In the genomic region with DNA sequence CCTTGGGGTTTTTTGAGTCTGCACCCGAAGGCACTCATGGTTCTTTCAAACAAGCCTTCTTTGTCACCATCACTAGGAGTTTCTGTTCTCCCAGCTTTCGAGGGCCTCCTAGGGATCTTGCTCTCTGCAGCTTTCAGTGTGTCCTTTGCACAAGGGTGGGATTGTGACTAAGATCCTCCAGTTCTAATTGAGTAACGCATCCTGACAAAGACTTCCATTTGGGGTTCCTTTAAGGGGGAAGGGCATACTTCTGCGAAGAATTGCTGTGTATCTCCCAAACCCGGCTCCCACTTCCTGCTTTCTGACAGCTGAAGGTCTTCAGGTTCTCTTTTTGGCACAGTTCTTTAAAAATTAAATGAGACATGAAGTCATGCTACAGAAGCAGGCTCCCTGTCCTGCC, we compare ENCODE assay signal across 22 cellular contexts.
A peak's percentile ranks its signal among the peaks of the same experiment; 100 is the strongest.
DNase-seq lines count a peak whose midpoint lies in the region; ATAC-seq, FAIRE-seq and TF ChIP-seq lines count a peak whose summit lies in the region.
"Had no signal": no experiment of that assay in that cellular context is flagged by ENCODE, and none has a peak within 500 bp of the region (broad histone marks: within the 10 kb centered on the region; RNA-seq: fewer than 3 reads in every experiment).

No MANE protein-coding gene starts in this region.

- TF ChIP-seq CTCF in brain (conservative IDR thresholded peaks at IDR 0.05) (no peak), osteocyte (IDR thresholded peaks at IDR 0.05) (no peak)

- no peak for ATAC-seq in GM18520 (IDR thresholded peaks at IDR 0.05; ENCODE audit: unreplicated experiment)
- ATAC-seq: GM23338; naive thymus-derived CD8-positive, alpha-beta T cell had no signal

- H3K36me3 Mint-ChIP-seq in brain: peaks cover 18% of the 10 kb centered on the region
- peaks cover 15% of the 10 kb centered on the region for H3K36me3 Mint-ChIP-seq in osteocyte (ENCODE audit: unreplicated experiment)
- no peaks in the 10 kb centered on the region for H3K36me3 Mint-ChIP-seq in T-helper 2 cell treated with Interferon-gamma antibody and Interleukin-4, amounts not matched to agents 5 μg/mL and 100 μg/mL, for 36 hours (ENCODE audit: low read depth)
- H3K36me3 Mint-ChIP-seq: CD4-positive, alpha-beta memory T cell; naive thymus-derived CD8-positive, alpha-beta T cell had no signal

- H3K9me3 Mint-ChIP-seq in brain (no peaks in the 10 kb centered on the region), osteocyte (ENCODE audit: unreplicated experiment) (no peaks in the 10 kb centered on the region)
- H3K9me3 Mint-ChIP-seq in T-helper 2 cell treated with Interferon-gamma antibody and Interleukin-4, amounts not matched to agents 5 μg/mL and 100 μg/mL, for 36 hours: no peaks in the 10 kb centered on the region
- H3K9me3 Mint-ChIP-seq: activated B cell treated with CpG ODN at 0.5 μM for 24 hours; CD4-positive, alpha-beta memory T cell; GM23338; naive thymus-derived CD8-positive, alpha-beta T cell had no signal

- no peak for TF ChIP-seq POLR2A in GM12891 (IDR thresholded peaks at IDR 0.05; ENCODE audit: low read depth, low read length)

- H3K27ac Mint-ChIP-seq in brain (peak overlapping the region in 3 of 5 experiments; percentile 12 to 39 (median 38)), osteocyte (ENCODE audit: unreplicated experiment) (no peak overlapping the region)
- no peak overlapping the region for H3K27ac Mint-ChIP-seq in T-helper 2 cell treated with Interferon-gamma antibody and Interleukin-4, amounts not matched to agents 5 μg/mL and 100 μg/mL, for 36 hours
- H3K27ac Mint-ChIP-seq: activated B cell treated with CpG ODN at 0.5 μM for 24 hours; GM23338; naive thymus-derived CD8-positive, alpha-beta T cell had no signal

- no peak for FAIRE-seq in GM12891 (lab: Jason Lieb, UNC)
- FAIRE-seq: kidney, pancreas had no signal

- H3K27me3 Mint-ChIP-seq in brain: no peaks in the 10 kb centered on the region
- H3K27me3 Mint-ChIP-seq in osteocyte (ENCODE audit: unreplicated experiment): no peaks in the 10 kb centered on the region
- H3K27me3 Mint-ChIP-seq in T-helper 2 cell treated with Interferon-gamma antibody and Interleukin-4, amounts not matched to agents 5 μg/mL and 100 μg/mL, for 36 hours (ENCODE audit: low read depth): no peaks in the 10 kb centered on the region
- H3K27me3 Mint-ChIP-seq: activated B cell treated with CpG ODN at 0.5 μM for 24 hours had no signal

- H3K4me1 Mint-ChIP-seq in brain: peaks cover 56% of the 10 kb centered on the region
- peaks cover 20% of the 10 kb centered on the region for H3K4me1 Mint-ChIP-seq in osteocyte (ENCODE audit: unreplicated experiment)
- no peaks in the 10 kb centered on the region for H3K4me1 Mint-ChIP-seq in T-helper 2 cell treated with Interferon-gamma antibody and Interleukin-4, amounts not matched to agents 5 μg/mL and 100 μg/mL, for 36 hours (ENCODE audit: low read depth)
- H3K4me1 Mint-ChIP-seq: activated B cell treated with CpG ODN at 0.5 μM for 24 hours; CD4-positive, alpha-beta memory T cell; naive thymus-derived CD8-positive, alpha-beta T cell had no signal

- DNase-seq in GM12891 (ENCODE audit: insufficient read length, low spot score) (no peak), NOMO-1 treated with dmso at 0.1 percent for 144 hours (lab: John Stamatoyannopoulos, UW; ENCODE audit: unreplicated experiment) (peak; percentile 28), osteocyte (ENCODE audit: extremely low spot score, unreplicated experiment) (peak; percentile 46), germinal center (ENCODE audit: low spot score) (no peak)
- DNase-seq in T-helper 2 cell treated with Interferon-gamma antibody and Interleukin-4, amounts not matched to agents 5 μg/mL and 100 μg/mL, for 36 hours (ENCODE audit: low spot score): no peak
- DNase-seq: activated B cell treated with CpG ODN at 0.5 μM for 24 hours; activated CD4-positive, alpha-beta T cell treated with anti-CD3 and anti-CD28 coated beads, Interleukin-2, amount 50 U/mL, for 48 hours; CD4-positive, alpha-beta memory T cell; dermis blood vessel endothelial cell; DMS153; GF-D8; kidney; mesenchymal stem cell; naive thymus-derived CD8-positive, alpha-beta T cell; NCI-H187; NCI-H446; pancreas; SHP77 treated with DMSO at 0.1 percent for 48 hours; T-helper 2 cell had no signal

- H3K4me3 Mint-ChIP-seq in brain (no peak overlapping the region), osteocyte (ENCODE audit: unreplicated experiment) (no peak overlapping the region)
- H3K4me3 Mint-ChIP-seq in T-helper 2 cell treated with Interferon-gamma antibody and Interleukin-4, amounts not matched to agents 5 μg/mL and 100 μg/mL, for 36 hours: no peak overlapping the region
- H3K4me3 Mint-ChIP-seq: activated B cell treated with CpG ODN at 0.5 μM for 24 hours; CD4-positive, alpha-beta memory T cell; GM23338; naive thymus-derived CD8-positive, alpha-beta T cell had no signal

TF ChIP-seq in GM12891, 5 proteins besides CTCF, POLR2A, EP300 and RAD21:
- peak; percentile 18; the same call in 1 of the 2 replicates for TF ChIP-seq SPI1 (IDR thresholded peaks at IDR 0.05; ENCODE audit: low read depth, low read length)
- TF ChIP-seq TAF1 (IDR thresholded peaks at IDR 0.05; ENCODE audit: low read depth, low read length): no peak

Comparison
In these comparisons a context has a peak if more than half of its experiments do, and no peak if none do; other contexts are left out.
1. DNase-seq: peak in NOMO-1 treated with dmso at 0.1 percent for 144 hours (single experiment) and osteocyte (single experiment); none in GM12891 (single experiment), T-helper 2 cell treated with Interferon-gamma antibody and Interleukin-4, amounts not matched to agents 5 μg/mL and 100 μg/mL, for 36 hours (single experiment) and germinal center (single experiment).
2. H3K27ac Mint-ChIP-seq: peak in brain (3 of 5); none in osteocyte (single experiment) and T-helper 2 cell treated with Interferon-gamma antibody and Interleukin-4, amounts not matched to agents 5 μg/mL and 100 μg/mL, for 36 hours (single experiment).